ENCODE assay signal across 18 cellular contexts in genomic region chr16:61957075-61957474, GRCh38.
"Had no signal": no experiment of that assay in that cellular context is flagged by ENCODE, and none has a peak within 500 bp of the region (broad histone marks: within the 10 kb centered on the region; RNA-seq: fewer than 3 reads in every experiment).

No MANE protein-coding gene starts in this region.

- H3K4me1 Mint-ChIP-seq: naive thymus-derived CD4-positive, alpha-beta T cell; nephron progenitor cell; stimulated activated naive B cell treated with anti-CD40 and anti-IgM and Interleukin-4, amounts not matched to agents 10 μg/mL and 1 μg/mL and 100 μg/mL, for 72 hours; stimulated activated naive CD8-positive, alpha-beta T cell treated with anti-CD3 and anti-CD28 coated beads, Interleukin-15, amount 100 ng/mL, for 72 hours had no signal

- H3K4me3 ChIP-seq: colonic mucosa, esophagus squamous epithelium, gastroesophageal sphincter, ovary, right atrium auricular region, smooth muscle cell, testis, transverse colon had no signal

- ATAC-seq: gastroesophageal sphincter; naive thymus-derived CD4-positive, alpha-beta T cell; stimulated activated naive B cell treated with anti-CD40 and anti-IgM and Interleukin-4, amounts not matched to agents 10 μg/mL and 1 μg/mL and 100 μg/mL, for 72 hours; stimulated activated naive CD8-positive, alpha-beta T cell treated with anti-CD3 and anti-CD28 coated beads, Interleukin-15, amount 100 ng/mL, for 72 hours had no signal

- H3K27me3 ChIP-seq: colonic mucosa, esophagus squamous epithelium, gastroesophageal sphincter, ovary, right atrium auricular region, testis, transverse colon had no signal

- H3K9me3 Mint-ChIP-seq: nephron progenitor cell had no signal

- H3K4me1 ChIP-seq: colonic mucosa, esophagus squamous epithelium, gastroesophageal sphincter, right atrium auricular region, testis, transverse colon had no signal

- H3K36me3 ChIP-seq: colonic mucosa, esophagus squamous epithelium, gastroesophageal sphincter, ovary, right atrium auricular region, transverse colon had no signal

- H3K27ac Mint-ChIP-seq: naive thymus-derived CD4-positive, alpha-beta T cell; nephron progenitor cell; stimulated activated naive B cell treated with anti-CD40 and anti-IgM and Interleukin-4, amounts not matched to agents 10 μg/mL and 1 μg/mL and 100 μg/mL, for 72 hours; stimulated activated naive CD8-positive, alpha-beta T cell treated with anti-CD3 and anti-CD28 coated beads, Interleukin-15, amount 100 ng/mL, for 72 hours had no signal

- H3K27me3 Mint-ChIP-seq: naive thymus-derived CD4-positive, alpha-beta T cell; stimulated activated naive B cell treated with anti-CD40 and anti-IgM and Interleukin-4, amounts not matched to agents 10 μg/mL and 1 μg/mL and 100 μg/mL, for 72 hours; stimulated activated naive CD8-positive, alpha-beta T cell treated with anti-CD3 and anti-CD28 coated beads, Interleukin-15, amount 100 ng/mL, for 72 hours had no signal

- DNase-seq: colonic mucosa; dermis blood vessel endothelial cell; esophagus squamous epithelium; foreskin fibroblast; glutamatergic neuron; kidney glomerular epithelial cell; naive thymus-derived CD4-positive, alpha-beta T cell; nephron progenitor cell; nucleus accumbens; ovary; stimulated activated CD4-positive, alpha-beta T cell treated with anti-CD3 and anti-CD28 coated beads, Interleukin-4, amount 100 ng/mL, for 4 hours; stimulated activated naive B cell treated with anti-CD40 and anti-IgM and Interleukin-4, amounts not matched to agents 10 μg/mL and 1 μg/mL and 100 μg/mL, for 72 hours; stimulated activated naive CD8-positive, alpha-beta T cell treated with anti-CD3 and anti-CD28 coated beads, Interleukin-15, amount 100 ng/mL, for 72 hours; testis; transverse colon had no signal

- H3K4me3 Mint-ChIP-seq: naive thymus-derived CD4-positive, alpha-beta T cell; nephron progenitor cell; stimulated activated naive B cell treated with anti-CD40 and anti-IgM and Interleukin-4, amounts not matched to agents 10 μg/mL and 1 μg/mL and 100 μg/mL, for 72 hours; stimulated activated naive CD8-positive, alpha-beta T cell treated with anti-CD3 and anti-CD28 coated beads, Interleukin-15, amount 100 ng/mL, for 72 hours had no signal

- H3K27ac ChIP-seq: colonic mucosa, esophagus squamous epithelium, gastroesophageal sphincter, ovary, right atrium auricular region, testis, transverse colon had no signal

- H3K9me3 ChIP-seq: colonic mucosa, esophagus squamous epithelium, gastroesophageal sphincter, ovary, right atrium auricular region, testis, transverse colon had no signal

- H3K4me2 ChIP-seq: smooth muscle cell had no signal

- H3K36me3 Mint-ChIP-seq: stimulated activated naive B cell treated with anti-CD40 and anti-IgM and Interleukin-4, amounts not matched to agents 10 μg/mL and 1 μg/mL and 100 μg/mL, for 72 hours had no signal
